ENCODE assay signal across 1 cellular context in the genomic region with DNA sequence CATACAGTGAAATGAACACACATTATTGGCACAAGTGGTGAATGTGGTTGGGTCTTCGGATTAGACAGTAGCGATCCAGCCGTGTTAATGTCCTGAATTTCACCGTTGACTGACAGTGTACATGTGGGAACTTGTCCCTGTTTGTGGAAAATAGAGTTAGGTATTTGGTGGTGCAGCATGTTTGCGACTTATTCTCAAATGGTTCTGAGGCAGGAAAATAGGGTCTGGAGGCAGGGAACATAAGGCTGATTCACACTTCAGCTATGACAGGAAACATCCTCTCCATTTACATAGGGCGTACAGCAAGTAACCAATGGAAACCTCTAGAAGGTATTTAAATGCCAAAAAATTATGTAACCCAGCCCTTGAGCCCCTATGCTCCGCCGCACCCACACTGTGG.
TF ChIP-seq lines count a peak whose summit lies in the region.

No MANE protein-coding gene starts in this region.

TF ChIP-seq in H1, 55 proteins besides CTCF, POLR2A, EP300 and RAD21:
- TF ChIP-seq JUN (IDR thresholded peaks at IDR 0.05; ENCODE audit: low read depth, low read length) (no peak), RXRA (IDR thresholded peaks at IDR 0.05; ENCODE audit: insufficient read depth, low read depth, low read length) (no peak), CTBP2 (IDR thresholded peaks at IDR 0.05; ENCODE audit: borderline replicate concordance, insufficient read depth, insufficient read length, low read length) (no peak), HDAC6 (IDR thresholded peaks at IDR 0.05; ENCODE audit: low read depth, low read length) (no peak)
